Comparison of ENCODE assay signal across 21 cellular contexts in genomic region chr4:40327340-40327739, GRCh38. TPM values are rescaled to one million over a fixed set of nuclear protein-coding genes. Genes with fewer than 3 reads are reported as not detected.
DNase-seq lines count a peak whose midpoint lies in the region; ATAC-seq, FAIRE-seq and TF ChIP-seq lines count a peak whose summit lies in the region.
"Had no signal": no experiment of that assay in that cellular context is flagged by ENCODE, and none has a peak within 500 bp of the region (broad histone marks: within the 10 kb centered on the region; RNA-seq: fewer than 3 reads in every experiment).

No MANE protein-coding gene starts in this region.

- H3K4ac ChIP-seq in IMR-90 (ENCODE audit: low read depth, low read length): no peak overlapping the region
- H3K4ac ChIP-seq in H1 (replicated peaks; ENCODE audit: insufficient read length, low read depth, low read length): no peak overlapping the region
- H3K4ac ChIP-seq in neuronal stem cell (ENCODE audit: low read length): no peak overlapping the region

- H3K23ac ChIP-seq in IMR-90 (ENCODE audit: low read depth, low read length): no peak overlapping the region
- H3K23ac ChIP-seq in H1 (ENCODE audit: insufficient read length): no peak overlapping the region
- H3K23ac ChIP-seq in neuronal stem cell (ENCODE audit: low read depth, low read length, poor library complexity): no peak overlapping the region

- no peak overlapping the region for H3K9ac ChIP-seq in IMR-90 (ENCODE audit: low read depth, low read length)
- H3K9ac ChIP-seq in H1 (replicated peaks in 1 of 4; ENCODE audit: extremely low read depth in 1 of 4, low read depth in 3 of 4, low read length in 3 of 4): no peak overlapping the region
- H3K9ac ChIP-seq in neuronal stem cell (ENCODE audit: low read depth, low read length, poor library complexity): no peak overlapping the region
- H3K9ac ChIP-seq: GM23248, KMS-11, SK-N-SH had no signal

- no TSS peak for BruUV-seq in IMR-90 (replicated peaks; lab: Mats Ljungman, UMichigan)

- H2BK20ac ChIP-seq in IMR-90 (ENCODE audit: low read depth, low read length): no peak overlapping the region
- 0 out of 2 replicates have a peak overlapping the region, but pooled peaks have one; percentile 9 for H2BK20ac ChIP-seq in H1 (ENCODE audit: low read length)

- peaks cover 4% of the 10 kb centered on the region; the same call in 1 of the 2 replicates for H3K27me3 ChIP-seq in IMR-90 (ENCODE audit: control insufficient read depth, insufficient read depth, low read length)
- no peaks in the 10 kb centered on the region for H3K27me3 ChIP-seq in H1 (replicated peaks in 1 of 4; ENCODE audit: control insufficient read depth in 3 of 4, extremely low read depth in 1 of 4, insufficient read depth in 3 of 4, low read length in 3 of 4)
- no peaks in the 10 kb centered on the region for H3K27me3 ChIP-seq in neuronal stem cell (ENCODE audit: control insufficient read depth in 3 of 3, insufficient read depth in 3 of 3, low read depth in 1 of 3, low read length in 3 of 3)
- H3K27me3 ChIP-seq: tibial nerve had no signal

- H2BK15ac ChIP-seq in IMR-90 (ENCODE audit: low read depth, low read length) (no peak overlapping the region), H1 (ENCODE audit: low read length) (no peak overlapping the region), neuronal stem cell (ENCODE audit: low read length) (peak overlapping the region; percentile 62)

- in situ Hi-C loops in IMR-90 (cut with MboI; ENCODE audit: low sequenced_read_pairs): no loop called here

- no peak overlapping the region for H3K4me2 ChIP-seq in IMR-90 (ENCODE audit: low read depth, low read length)
- no peak overlapping the region for H3K4me2 ChIP-seq in H1 (ENCODE audit: insufficient read depth in 1 of 2, low read depth in 2 of 2, low read length in 2 of 2)
- no peak overlapping the region for H3K4me2 ChIP-seq in neuronal stem cell (ENCODE audit: insufficient read depth, low read length, poor library complexity, severe bottlenecking)
- H3K4me2 ChIP-seq: KMS-11, SK-N-SH had no signal

- CTCF ChIA-PET in IMR-90 (lab: Yijun Ruan, JAX) (no interaction called here), H1 (lab: Charles Lee; ENCODE audit: partially characterized antibody) (interaction anchor here (1.1 to 8.7 kb wide), 6 partner anchors 7 to 96 kb away, joined by 4 to 65 read pairs (median 10); partner anchors contain the start of gene CHRNA9)

- no peak overlapping the region for H2AK9ac ChIP-seq in IMR-90 (replicated peaks; ENCODE audit: low read depth, low read length, poor library complexity)

- intact Hi-C loops in IMR-90 (cut with micrococcal nuclease): loop anchor here (5.0 kb wide), 1 partner anchor 390 kb away; no protein-coding TSS in a partner anchor

- no peaks in the 10 kb centered on the region for H3K4me1 ChIP-seq in IMR-90 (ENCODE audit: control insufficient read depth, insufficient read depth, low read length)
- H3K4me1 ChIP-seq in H1 (replicated peaks in 1 of 4; ENCODE audit: control insufficient read depth in 3 of 4, insufficient read depth in 4 of 4, low read length in 3 of 4): peaks cover 0 to 5% (median 0%) of the 10 kb centered on the region in 4 experiments; a peak in 1 of 7 replicates
- H3K4me1 ChIP-seq in neuronal stem cell (ENCODE audit: control insufficient read depth in 2 of 2, insufficient read depth in 1 of 2, low read depth in 1 of 2, low read length in 2 of 2): peaks cover 3 to 9% of the 10 kb centered on the region in 2 donors
- H3K4me1 ChIP-seq: tibial nerve had no signal

- no peaks in the 10 kb centered on the region for H3K36me3 ChIP-seq in IMR-90 (ENCODE audit: control insufficient read depth, insufficient read depth, low read length)
- no peaks in the 10 kb centered on the region for H3K36me3 ChIP-seq in H1 (ENCODE audit: control insufficient read depth in 2 of 4, insufficient read depth in 4 of 4, low read length in 3 of 4)
- H3K36me3 ChIP-seq in neuronal stem cell (replicated peaks in 1 of 2; ENCODE audit: control insufficient read depth in 2 of 2, insufficient read depth in 2 of 2, low read length in 2 of 2): no peaks in the 10 kb centered on the region
- H3K36me3 ChIP-seq: tibial nerve had no signal

- TF ChIP-seq RAD21 in IMR-90 (IDR thresholded peaks at IDR 0.05; ENCODE audit: low read length) (no peak), H1 (IDR thresholded peaks at IDR 0.05 in 1 of 2, conservative IDR thresholded peaks at IDR 0.05 in 1 of 2; ENCODE audit: low read depth in 2 of 2, low read length in 2 of 2) (no peak)

- no peaks in the 10 kb centered on the region for H3K23me2 ChIP-seq in H1 (ENCODE audit: low read depth, low read length)

- TF ChIP-seq CTCF in IMR-90 (conservative IDR thresholded peaks at IDR 0.05; ENCODE audit: low read depth, low read length) (no peak), H1 (IDR thresholded peaks at IDR 0.05; ENCODE audit: control extremely low read depth in 1 of 3, insufficient read depth in 1 of 3, low read depth in 1 of 3, low read length in 3 of 3) (no peak)

- dilution Hi-C loops in IMR-90 (cut with HindIII; ENCODE audit: low sequenced_read_pairs, unreplicated experiment): no loop called here

- H2BK120ac ChIP-seq in IMR-90 (ENCODE audit: low read depth, low read length) (no peak overlapping the region), H1 (replicated peaks; ENCODE audit: low read depth, low read length) (no peak overlapping the region), neuronal stem cell (ENCODE audit: low read depth, low read length) (peak overlapping the region; percentile 11)

- H3K79me1 ChIP-seq in IMR-90 (ENCODE audit: low read depth in 1 of 2, low read length in 2 of 2) (no peaks in the 10 kb centered on the region), H1 (ENCODE audit: low read depth, low read length) (no peaks in the 10 kb centered on the region), neuronal stem cell (ENCODE audit: low read depth, low read length) (no peaks in the 10 kb centered on the region)

- no peak for TF ChIP-seq EP300 in H1 (IDR thresholded peaks at IDR 0.05; ENCODE audit: borderline replicate concordance in 1 of 2, low read depth in 2 of 2, low read length in 2 of 2)

- H3K14ac ChIP-seq in IMR-90 (replicated peaks; ENCODE audit: low read depth, low read length) (no peak overlapping the region), H1 (ENCODE audit: insufficient read length) (no peak overlapping the region), neuronal stem cell (ENCODE audit: low read length) (no peak overlapping the region)

- no peaks in the 10 kb centered on the region; the same call in 1 of the 2 replicates for H3K9me1 ChIP-seq in IMR-90 (ENCODE audit: insufficient read depth, low read length)

- H2BK5ac ChIP-seq in IMR-90 (ENCODE audit: low read depth, low read length, poor library complexity, severe bottlenecking): no peak overlapping the region
- no peak overlapping the region for H2BK5ac ChIP-seq in H1 (ENCODE audit: low read depth, low read length)
- no peak overlapping the region for H2BK5ac ChIP-seq in neuronal stem cell (ENCODE audit: low read length)

- no peak overlapping the region for H4K8ac ChIP-seq in IMR-90 (ENCODE audit: low read depth in 2 of 2, low read length in 2 of 2)
- no peak overlapping the region for H4K8ac ChIP-seq in H1 (ENCODE audit: extremely low read depth, insufficient read depth, low read length)
- no peak overlapping the region for H4K8ac ChIP-seq in neuronal stem cell (ENCODE audit: low read depth, low read length)

- H3K9me3 ChIP-seq in IMR-90 (ENCODE audit: control insufficient read depth, insufficient read depth, low read length): no peaks in the 10 kb centered on the region
- H3K9me3 ChIP-seq in H1 (ENCODE audit: insufficient read depth in 2 of 2, low read depth in 1 of 2, low read length in 1 of 2): no peaks in the 10 kb centered on the region
- H3K9me3 ChIP-seq in neuronal stem cell (replicated peaks in 1 of 2; ENCODE audit: control insufficient read depth in 2 of 2, insufficient read depth in 1 of 2, low read depth in 1 of 2, low read length in 2 of 2): no peaks in the 10 kb centered on the region
- H3K9me3 ChIP-seq: SK-N-SH, tibial nerve had no signal

- H2AFZ ChIP-seq in IMR-90 (replicated peaks; ENCODE audit: low read length, poor library complexity) (no peak overlapping the region), H1 (ENCODE audit: low read length) (peak overlapping the region; percentile 26; the same call in 1 of the 2 replicates), neuronal stem cell (ENCODE audit: low read length) (peak overlapping the region; percentile 12)
- H2AFZ ChIP-seq: GM23248 had no signal

- H3K79me2 ChIP-seq in H1 (ENCODE audit: control insufficient read depth in 1 of 2, insufficient read depth in 2 of 2, low read length in 2 of 2): no peaks in the 10 kb centered on the region

- H3K27ac ChIP-seq in IMR-90 (ENCODE audit: insufficient read depth, low read length) (no peak overlapping the region), H1 (ENCODE audit: low read depth, low read length) (no peak overlapping the region), neuronal stem cell (replicated peaks; ENCODE audit: low read length) (no peak overlapping the region)
- H3K27ac ChIP-seq: GM23248, KMS-11, tibial nerve had no signal

- H4K5ac ChIP-seq in IMR-90 (ENCODE audit: low read depth, low read length) (no peak overlapping the region), H1 (ENCODE audit: insufficient read length, low read depth, low read length) (no peak overlapping the region)

- FAIRE-seq in H1 (lab: Jason Lieb, UNC) (no peak), urothelium cell line (lab: Jason Lieb, UNC) (no peak)
- FAIRE-seq: frontal cortex, small intestine had no signal

- H3K4me3 ChIP-seq in IMR-90 (ENCODE audit: insufficient read depth, low read depth, low read length) (no peak overlapping the region), H1 (ENCODE audit: extremely low read depth in 1 of 4, insufficient read depth in 2 of 4, low read depth in 3 of 4, low read length in 4 of 4) (no peak overlapping the region), neuronal stem cell (ENCODE audit: low read length in 2 of 2) (no peak overlapping the region)
- H3K4me3 ChIP-seq: GM23248, tibial nerve had no signal

- H2BK12ac ChIP-seq in H1 (ENCODE audit: low read depth, low read length) (no peak overlapping the region), neuronal stem cell (ENCODE audit: low read length) (no peak overlapping the region)

- H3K56ac ChIP-seq in IMR-90 (ENCODE audit: extremely low read depth, insufficient read depth, low read length): no peak overlapping the region
- H3K56ac ChIP-seq in H1 (replicated peaks; ENCODE audit: insufficient read length, low read depth, low read length): no peak overlapping the region

- no peaks in the 10 kb centered on the region for H4K20me1 ChIP-seq in IMR-90 (ENCODE audit: insufficient read depth, low read length)
- H4K20me1 ChIP-seq in H1 (replicated peaks in 1 of 2; ENCODE audit: control insufficient read depth in 1 of 2, insufficient read depth in 2 of 2, low read length in 2 of 2): no peaks in the 10 kb centered on the region

- no peak overlapping the region for H2AK5ac ChIP-seq in IMR-90 (ENCODE audit: low read depth, low read length)
- no peak overlapping the region for H2AK5ac ChIP-seq in H1 (ENCODE audit: low read depth, low read length)
- H2AK5ac ChIP-seq in neuronal stem cell (ENCODE audit: low read depth, low read length): no peak overlapping the region

- POLR2A ChIA-PET in IMR-90 (lab: Charles Lee; ENCODE audit: unreplicated experiment) (no interaction called here), H1 (lab: Charles Lee; ENCODE audit: partially characterized antibody) (no interaction called here)

- ATAC-seq in IMR-90 (ENCODE audit: low read depth): no peak
- ATAC-seq in HG02798 (IDR thresholded peaks at IDR 0.05; ENCODE audit: poor library complexity, unreplicated experiment): no peak
- ATAC-seq: left cardiac atrium had no signal

- no peak for DNase-seq in IMR-90
- DNase-seq in NOMO-1 treated with dmso at 0.1 percent for 144 hours (lab: John Stamatoyannopoulos, UW; ENCODE audit: unreplicated experiment): peak; percentile 89
- DNase-seq in H1 (ENCODE audit: low read depth in 1 of 2, low spot score in 2 of 2): no peak
- DNase-seq in neuronal stem cell (ENCODE audit: low spot score): no peak
- DNase-seq in NCI-H2171 (lab: John Stamatoyannopoulos, UW): no peak
- no peak for DNase-seq in urothelium cell line (ENCODE audit: low spot score)
- DNase-seq in T-helper 1 cell: no peak
- DNase-seq: activated CD4-positive, alpha-beta T cell treated with anti-CD3 and anti-CD28 coated beads, Interleukin-2, amount 10 ng/mL, durations not matched to agents 24 days and 14 days; activated CD8-positive, alpha-beta memory T cell treated with anti-CD3 and anti-CD28 coated beads, Interleukin-2, amount 50 U/mL, for 4 hours; GM23248; left cardiac atrium; NCI-H1436; NCI-H446; SK-N-SH; small intestine had no signal

- H4K91ac ChIP-seq in IMR-90 (ENCODE audit: insufficient read depth, low read depth, low read length): no peak overlapping the region
- no peak overlapping the region for H4K91ac ChIP-seq in H1 (replicated peaks; ENCODE audit: insufficient read length, low read length)
- H4K91ac ChIP-seq in neuronal stem cell (ENCODE audit: low read depth, low read length, poor library complexity): no peak overlapping the region

- TF ChIP-seq POLR2A in IMR-90 (IDR thresholded peaks at IDR 0.05; ENCODE audit: low read depth, low read length): no peak
- TF ChIP-seq POLR2A in H1 (IDR thresholded peaks at IDR 0.05; ENCODE audit: control extremely low read depth in 1 of 2, low read depth in 2 of 2, low read length in 2 of 2): no peak

- H3K18ac ChIP-seq in IMR-90 (ENCODE audit: low read depth, low read length) (no peak overlapping the region), H1 (ENCODE audit: extremely low read depth, low read length) (no peak overlapping the region), neuronal stem cell (ENCODE audit: low read length) (no peak overlapping the region)

- WGBS in IMR-90 (ENCODE audit: extremely low coverage in 2 of 2, insufficient read length in 1 of 2), 2 experiments: no CpG with 5 or more reads among the region's 4 CpGs
- WGBS in H1 (ENCODE audit: extremely low coverage in 1 of 2, insufficient coverage in 1 of 2, insufficient read length in 1 of 2, insufficient replicate concordance in 2 of 2, low coverage in 1 of 2, low lambda C conversion rate in 2 of 2, missing lambda C conversion rate in 1 of 2), 2 experiments: 82% methylated on average over 4 of the region's 4 CpGs; no CpG with 5 or more reads in 1 of the 2 experiments
- no CpG with 5 or more reads among the region's 4 CpGs for WGBS in neuronal stem cell (ENCODE audit: extremely low coverage in 2 of 2, insufficient read length in 2 of 2, insufficient replicate concordance in 1 of 2), 2 donors

RNA-seq across cellular contexts. Expression of gene CHRNA9, which starts 7.8 kb away (rescaled TPM):
- total RNA-seq in IMR-90 (2012; rRNA removed): not detected in 2 replicates
- polyA plus RNA-seq in IMR-90 (2012; rRNA removed): not detected in 2 replicates
- polyA plus RNA-seq in IMR-90 (2012; cell fraction: cytosol; rRNA removed): not detected in 2 replicates
- polyA plus RNA-seq in IMR-90 (2012; cell fraction: nucleus; rRNA removed; ENCODE audit: low replicate concordance): not detected in 2 replicates
- total RNA-seq in H1 (2021; fragmentation: NEBNext Ultra II Directional; extraction: Animal tissue kit (Norgen Biotek cat#: 25700)): 1.4 and 1.5 TPM in 2 replicates
- polyA plus RNA-seq in H1 (2011; rRNA removed): 2.8 and 3.3 TPM in 2 replicates
- polyA plus RNA-seq in H1 (2011; cell fraction: cytosol; rRNA removed): 4.0 TPM
- polyA plus RNA-seq in H1 (2011; cell fraction: nucleus; rRNA removed): 2.9 TPM
- 1.7 to 4.8 TPM (median 2.5 TPM) in 4 replicates for polyA plus RNA-seq in H1 (2012, experiment 1 of 2)
- polyA plus RNA-seq in H1 (2012, experiment 2 of 2): 0.16 TPM
- 4.5 TPM for polyA plus RNA-seq in H1 (2013, experiment 1 of 2)
- 4.8 TPM for polyA plus RNA-seq in H1 (2013, experiment 2 of 2)
- 4.7 and 5.1 TPM in 2 replicates for polyA minus RNA-seq in H1 (2011; rRNA and poly(A)+ RNA removed)
- polyA minus RNA-seq in H1 (2011; cell fraction: cytosol; rRNA and poly(A)+ RNA removed): 2.1 TPM
- 2.8 TPM for polyA minus RNA-seq in H1 (2011; cell fraction: nucleus; rRNA and poly(A)+ RNA removed)
- 0.86 TPM for polyA plus RNA-seq in neuronal stem cell (2013, experiment 1 of 2)
- polyA plus RNA-seq in neuronal stem cell (2013, experiment 2 of 2): 0.89 TPM
- total RNA-seq: activated CD4-positive, alpha-beta T cell treated with anti-CD3 and anti-CD28 coated beads, Interleukin-2, amount 10 ng/mL, durations not matched to agents 24 days and 14 days; B cell; frontal cortex; left cardiac atrium; osteocyte; tibial nerve had no signal
